ENCODE assay signal across 15 cellular contexts in the genomic region with DNA sequence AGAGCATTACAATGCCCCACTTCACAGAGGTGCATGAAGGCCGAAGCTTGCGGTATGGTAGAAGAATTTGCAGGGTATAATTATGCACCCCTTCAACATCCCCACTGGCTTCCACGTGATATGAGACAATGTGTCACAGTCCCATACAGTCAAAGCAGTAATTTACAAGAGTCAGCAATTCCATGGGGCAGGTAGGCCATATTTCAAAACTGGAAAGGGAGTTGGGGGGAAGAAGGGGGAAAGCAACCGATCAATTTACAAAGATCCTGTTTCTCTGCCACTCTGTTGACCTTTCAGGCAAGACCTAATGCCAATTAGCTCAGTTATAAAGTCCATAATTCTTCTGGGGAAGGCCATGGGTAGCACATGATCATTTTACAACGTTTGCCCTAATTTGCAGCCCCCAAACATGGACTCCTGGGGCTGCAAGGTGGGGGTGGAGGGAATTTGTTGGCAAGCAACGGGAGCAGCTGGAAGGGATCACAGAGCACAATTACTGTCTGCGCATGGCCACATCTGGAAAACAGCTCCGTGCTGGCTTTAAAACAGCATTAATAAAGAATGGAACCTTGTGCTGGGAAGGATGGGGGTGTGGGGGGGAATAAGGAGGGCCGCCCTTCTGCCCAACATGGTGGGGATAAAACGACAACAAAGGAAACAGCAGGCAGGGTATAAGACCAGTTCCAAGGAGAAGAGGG.
"Had no signal": no experiment of that assay in that cellular context is flagged by ENCODE, and none has a peak within 500 bp of the region (broad histone marks: within the 10 kb centered on the region; RNA-seq: fewer than 3 reads in every experiment).

No MANE protein-coding gene starts in this region.

- H3K4me3 Mint-ChIP-seq: activated CD4-positive, alpha-beta memory T cell treated with anti-CD3 and anti-CD28 coated beads, Interleukin-2, amount 10 ng/mL, durations not matched to agents 7 days and 5 days; activated CD4-positive, alpha-beta T cell treated with anti-CD3 and anti-CD28 coated beads for 36 hours; activated naive CD4-positive, alpha-beta T cell treated with anti-CD3 and anti-CD28 coated beads, Interleukin-2, amount 50 U/mL, for 24 hours; activated T-cell treated with anti-CD3 and anti-CD28 coated beads, Interleukin-2, amount 50 U/mL, for 24 hours; T-helper 17 cell had no signal

- H3K4me1 Mint-ChIP-seq: activated CD4-positive, alpha-beta memory T cell treated with anti-CD3 and anti-CD28 coated beads, Interleukin-2, amount 10 ng/mL, durations not matched to agents 7 days and 5 days; activated CD4-positive, alpha-beta T cell treated with anti-CD3 and anti-CD28 coated beads for 36 hours; activated naive CD4-positive, alpha-beta T cell treated with anti-CD3 and anti-CD28 coated beads, Interleukin-2, amount 50 U/mL, for 24 hours; T-helper 17 cell had no signal

- H3K4me3 ChIP-seq: adrenal gland, cardiac muscle cell, lung, pancreas, tibial artery, vagina had no signal

- H3K9me3 Mint-ChIP-seq: activated CD4-positive, alpha-beta memory T cell treated with anti-CD3 and anti-CD28 coated beads, Interleukin-2, amount 10 ng/mL, durations not matched to agents 7 days and 5 days; activated naive CD4-positive, alpha-beta T cell treated with anti-CD3 and anti-CD28 coated beads, Interleukin-2, amount 50 U/mL, for 24 hours; activated T-cell treated with anti-CD3 and anti-CD28 coated beads, Interleukin-2, amount 50 U/mL, for 24 hours had no signal

- ATAC-seq: activated CD4-positive, alpha-beta T cell treated with anti-CD3 and anti-CD28 coated beads for 36 hours; pancreas; T-helper 17 cell had no signal

- DNase-seq: activated CD4-positive, alpha-beta memory T cell treated with anti-CD3 and anti-CD28 coated beads, Interleukin-2, amount 10 ng/mL, durations not matched to agents 7 days and 5 days; activated CD4-positive, alpha-beta T cell treated with anti-CD3 and anti-CD28 coated beads for 36 hours; activated effector memory CD4-positive, alpha-beta T cell treated with anti-CD3 and anti-CD28 coated beads, Interleukin-2, amount 50 U/mL, for 16 hours; activated T-cell treated with anti-CD3 and anti-CD28 coated beads, Interleukin-2, amount 50 U/mL, for 24 hours; adrenal gland; kidney glomerular epithelial cell; pancreas; stimulated activated CD4-positive, alpha-beta T cell treated with anti-CD3 and anti-CD28 coated beads, Interleukin-4, amount 100 ng/mL, for 24 hours; stimulated activated naive CD4-positive, alpha-beta T cell; T-helper 17 cell; tibial artery had no signal

- H3K27ac Mint-ChIP-seq: activated CD4-positive, alpha-beta memory T cell treated with anti-CD3 and anti-CD28 coated beads, Interleukin-2, amount 10 ng/mL, durations not matched to agents 7 days and 5 days; activated CD4-positive, alpha-beta T cell treated with anti-CD3 and anti-CD28 coated beads for 36 hours; activated naive CD4-positive, alpha-beta T cell treated with anti-CD3 and anti-CD28 coated beads, Interleukin-2, amount 50 U/mL, for 24 hours; activated T-cell treated with anti-CD3 and anti-CD28 coated beads, Interleukin-2, amount 50 U/mL, for 24 hours; T-helper 17 cell had no signal

- H3K27ac ChIP-seq: cardiac muscle cell, pancreas, tibial artery, vagina had no signal

- H3K36me3 ChIP-seq: adrenal gland, cardiac muscle cell, pancreas, tibial artery, vagina had no signal

- H3K4me1 ChIP-seq: adrenal gland, pancreas had no signal

- H3K9me3 ChIP-seq: adrenal gland, pancreas, tibial artery, vagina had no signal

- H3K27me3 ChIP-seq: adrenal gland, cardiac muscle cell, pancreas, tibial artery, vagina had no signal

- H3K36me3 Mint-ChIP-seq: activated naive CD4-positive, alpha-beta T cell treated with anti-CD3 and anti-CD28 coated beads, Interleukin-2, amount 50 U/mL, for 24 hours had no signal
